ENCODE assay signal across 13 cellular contexts in genomic region chr1:234907585-234908457, GRCh38.
DNase-seq lines count a peak whose midpoint lies in the region; ATAC-seq and TF ChIP-seq lines count a peak whose summit lies in the region.
"Had no signal": no experiment of that assay in that cellular context is flagged by ENCODE, and none has a peak within 500 bp of the region (broad histone marks: within the 10 kb centered on the region; RNA-seq: fewer than 3 reads in every experiment).

No MANE protein-coding gene starts in this region.

- H2BK120ac ChIP-seq in mesenchymal stem cell (ENCODE audit: low read depth, low read length), result no peak overlapping the region

- 79% methylated on average over 11 of the region's 12 CpGs for WGBS in mesenchymal stem cell

- peaks cover 11% of the 10 kb centered on the region for H3K4me1 ChIP-seq in mesenchymal stem cell (ENCODE audit: control insufficient read depth, insufficient read depth, low read depth, low read length)
- H3K4me1 ChIP-seq in vagina, result peaks cover 13% of the 10 kb centered on the region
- H3K4me1 ChIP-seq in effector memory CD4-positive, alpha-beta T cell (ENCODE audit: control insufficient read depth, insufficient read depth, low read length, poor library complexity, severe bottlenecking), result peaks cover 12% of the 10 kb centered on the region

- H3K18ac ChIP-seq in mesenchymal stem cell (ENCODE audit: low read depth in 1 of 2, low read length in 2 of 2), result peak overlapping the region; percentile 40 to 82

- H3K27ac ChIP-seq in mesenchymal stem cell (ENCODE audit: low read length, poor library complexity, severe bottlenecking) (peak overlapping the region; percentile 73), vagina (peak overlapping the region; percentile 71)
- H3K27ac ChIP-seq in effector memory CD4-positive, alpha-beta T cell (ENCODE audit: insufficient read depth, low read length, poor library complexity, severe bottlenecking), result no peak overlapping the region
- H3K27ac ChIP-seq: 22Rv1, KMS-11 had no signal

- peak overlapping the region; percentile 15 to 84 for H3K4ac ChIP-seq in mesenchymal stem cell (ENCODE audit: low read depth in 1 of 2, low read length in 2 of 2)

- H3K27me3 ChIP-seq in mesenchymal stem cell (ENCODE audit: control insufficient read depth in 1 of 2, insufficient read depth in 1 of 2, low read length in 2 of 2) (no peaks in the 10 kb centered on the region), vagina (no peaks in the 10 kb centered on the region)
- H3K27me3 ChIP-seq in effector memory CD4-positive, alpha-beta T cell (replicated peaks; ENCODE audit: control insufficient read depth, insufficient read depth, low read length, poor library complexity, severe bottlenecking), result no peaks in the 10 kb centered on the region

- no peak overlapping the region for H2BK15ac ChIP-seq in mesenchymal stem cell (ENCODE audit: low read depth, poor library complexity, severe bottlenecking)

- H2AFZ ChIP-seq in mesenchymal stem cell (ENCODE audit: low read depth, low read length), result no peak overlapping the region

- H4K91ac ChIP-seq in mesenchymal stem cell (ENCODE audit: low read length), result no peak overlapping the region

- H3K9ac ChIP-seq in mesenchymal stem cell (ENCODE audit: low read length), result peak overlapping the region; percentile 62
- H3K9ac ChIP-seq: KMS-11 had no signal

- H3K4me3 ChIP-seq in epithelial cell of proximal tubule (ENCODE audit: low read depth, low read length) (no peak overlapping the region), mesenchymal stem cell (ENCODE audit: insufficient read depth in 1 of 2, low read depth in 1 of 2, low read length in 2 of 2) (peak overlapping the region in 1 of 2 experiments; percentile 38), vagina (no peak overlapping the region)
- no peak overlapping the region for H3K4me3 ChIP-seq in effector memory CD4-positive, alpha-beta T cell (ENCODE audit: insufficient read depth, low read depth, low read length, poor library complexity, severe bottlenecking)

- H3K9me3 ChIP-seq in mesenchymal stem cell (ENCODE audit: control insufficient read depth, low read length) (no peaks in the 10 kb centered on the region), vagina (no peaks in the 10 kb centered on the region)
- no peaks in the 10 kb centered on the region for H3K9me3 ChIP-seq in effector memory CD4-positive, alpha-beta T cell (ENCODE audit: control insufficient read depth, low read length)

- no peaks in the 10 kb centered on the region for H3K36me3 ChIP-seq in mesenchymal stem cell (ENCODE audit: control insufficient read depth in 1 of 2, insufficient read depth in 2 of 2, low read depth in 1 of 2, low read length in 2 of 2)
- H3K36me3 ChIP-seq in vagina, result no peaks in the 10 kb centered on the region
- no peaks in the 10 kb centered on the region for H3K36me3 ChIP-seq in effector memory CD4-positive, alpha-beta T cell (ENCODE audit: control insufficient read depth, insufficient read depth, low read length)

- no peak overlapping the region for H3K14ac ChIP-seq in mesenchymal stem cell (ENCODE audit: low read length in 2 of 2)

- peak overlapping the region; percentile 18 to 66 for H2BK12ac ChIP-seq in mesenchymal stem cell (ENCODE audit: low read length in 2 of 2)

- peak overlapping the region; percentile 94 for H2AK5ac ChIP-seq in mesenchymal stem cell (ENCODE audit: low read length, severe bottlenecking)

- DNase-seq in DMS79 treated with DMSO at 0.1 percent for 48 hours (lab: John Stamatoyannopoulos, UW), result peak; percentile 12
- no peak for DNase-seq in DMS79 (lab: John Stamatoyannopoulos, UW)
- DNase-seq in epithelial cell of proximal tubule (ENCODE audit: low read depth), result peak; percentile 75
- peak; percentile 78 for DNase-seq in mesenchymal stem cell
- no peak for DNase-seq in vagina (ENCODE audit: extremely low spot score in 2 of 2)
- DNase-seq in D341Med (ENCODE audit: low spot score), result no peak
- no peak for DNase-seq in effector memory CD4-positive, alpha-beta T cell
- DNase-seq: activated naive CD4-positive, alpha-beta T cell treated with anti-CD3 and anti-CD28 coated beads, Interleukin-2, amount 10 ng/mL, durations not matched to agents 7 days and 5 days; NCI-H774; stimulated activated naive CD4-positive, alpha-beta T cell treated with Interleukin-2 at 50 U/mL for 16 hours had no signal

- ATAC-seq in GM21381 (IDR thresholded peaks at IDR 0.05; ENCODE audit: unreplicated experiment), result no peak

- no peak overlapping the region for H3K23ac ChIP-seq in mesenchymal stem cell (ENCODE audit: low read length in 2 of 2)

- no peak for TF ChIP-seq CTCF in epithelial cell of proximal tubule (conservative IDR thresholded peaks at IDR 0.05; ENCODE audit: low read depth, low read length)
- no peak for TF ChIP-seq CTCF in vagina (IDR thresholded peaks at IDR 0.05)

- H3K79me1 ChIP-seq in mesenchymal stem cell (replicated peaks; ENCODE audit: low read length, poor library complexity, severe bottlenecking), result no peaks in the 10 kb centered on the region

- intact Hi-C loops in vagina (cut with DNase I), result no loop called here

- H4K8ac ChIP-seq in mesenchymal stem cell (ENCODE audit: low read length), result peak overlapping the region; percentile 28

- no peak for TF ChIP-seq POLR2A in vagina (IDR thresholded peaks at IDR 0.05)

- no peak overlapping the region for H2BK5ac ChIP-seq in mesenchymal stem cell (ENCODE audit: low read depth, low read length, poor library complexity, severe bottlenecking)

- no peak overlapping the region for H3K4me2 ChIP-seq in mesenchymal stem cell (ENCODE audit: low read length, poor library complexity, severe bottlenecking)
- H3K4me2 ChIP-seq: KMS-11 had no signal

Comparison
In these comparisons a context has a peak if more than half of its experiments do, and no peak if none do; other contexts are left out.
1. DNase-seq: peak in DMS79 treated with DMSO at 0.1 percent for 48 hours (single experiment), epithelial cell of proximal tubule (single experiment) and mesenchymal stem cell (single experiment); none in DMS79 (single experiment), vagina (0 of 2), D341Med (single experiment) and effector memory CD4-positive, alpha-beta T cell (0 of 3).